ENCODE assay signal across 1 cellular context in genomic region chr16:75732871-75733270, GRCh38.
TF ChIP-seq lines count a peak whose summit lies in the region.

No MANE protein-coding gene starts in this region.

TF ChIP-seq in IMR-90, 13 proteins besides CTCF, POLR2A, EP300 and RAD21:
- no peak for TF ChIP-seq MAZ (IDR thresholded peaks at IDR 0.05; ENCODE audit: borderline replicate concordance, low read depth, low read length)
- TF ChIP-seq CEBPB (IDR thresholded peaks at IDR 0.05; ENCODE audit: low read depth, low read length), result no peak
- TF ChIP-seq RFX5 (IDR thresholded peaks at IDR 0.05; ENCODE audit: low read depth, low read length), result no peak
- TF ChIP-seq MXI1 (IDR thresholded peaks at IDR 0.05; ENCODE audit: borderline replicate concordance, low read depth, low read length), result no peak
- TF ChIP-seq NFE2L2 (IDR thresholded peaks at IDR 0.05; ENCODE audit: low read depth, low read length), result no peak
- no peak for TF ChIP-seq FOS (IDR thresholded peaks at IDR 0.05; ENCODE audit: low read depth, low read length)
- TF ChIP-seq USF2 (IDR thresholded peaks at IDR 0.05; ENCODE audit: low read depth, low read length), result no peak
- no peak for TF ChIP-seq BHLHE40 (IDR thresholded peaks at IDR 0.05; ENCODE audit: low read depth, low read length)
- TF ChIP-seq MAFK (IDR thresholded peaks at IDR 0.05; ENCODE audit: low read depth, low read length), result no peak
- TF ChIP-seq SMC3 (IDR thresholded peaks at IDR 0.05; ENCODE audit: low read depth, low read length), result no peak
- no peak for TF ChIP-seq RCOR1 (IDR thresholded peaks at IDR 0.05; ENCODE audit: insufficient replicate concordance, low read length)
- TF ChIP-seq ELK1 (IDR thresholded peaks at IDR 0.05; ENCODE audit: borderline replicate concordance, low read depth, low read length), result no peak
- no peak for TF ChIP-seq CHD1 (IDR thresholded peaks at IDR 0.05; ENCODE audit: low read depth, low read length)
